ENCODE assay signal across 8 cellular contexts in the genomic region with DNA sequence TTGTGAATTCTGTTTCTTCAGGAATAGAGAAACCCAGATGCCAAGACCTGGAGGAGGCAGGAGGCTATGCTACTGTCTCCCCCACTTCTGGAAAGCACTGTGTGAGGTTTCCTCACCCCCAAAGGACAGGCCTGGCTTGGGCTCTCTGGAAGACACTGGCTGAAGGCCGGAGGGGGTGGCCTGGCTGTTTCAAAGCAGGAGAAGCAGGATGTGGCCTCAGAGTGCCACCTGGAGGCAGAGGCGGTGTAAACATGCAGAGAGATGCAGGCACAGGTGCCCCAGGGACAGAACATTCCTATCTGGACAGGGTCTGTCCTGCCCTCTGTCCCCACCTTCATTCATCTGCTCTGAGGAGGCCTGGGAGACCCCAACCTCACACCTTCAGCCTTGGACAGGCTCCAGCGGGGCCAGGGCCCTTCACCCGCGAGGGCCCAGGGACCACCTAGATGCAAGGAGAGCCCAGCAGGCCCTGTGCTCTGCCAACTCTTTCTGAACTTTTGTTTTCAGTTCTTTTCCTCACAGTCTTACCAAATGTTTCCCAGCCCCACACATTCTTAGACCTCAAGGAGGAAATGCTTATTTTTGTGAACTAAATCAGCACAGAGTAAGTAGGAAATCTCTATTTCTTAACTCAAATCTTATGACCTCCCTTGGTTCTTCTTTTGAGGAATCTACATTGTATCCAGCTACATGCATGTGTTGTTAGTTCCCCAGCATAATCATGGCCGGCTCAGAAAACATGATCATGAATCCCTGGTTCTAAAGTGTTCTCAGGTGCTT.
DNase-seq lines count a peak whose midpoint lies in the region; ATAC-seq and TF ChIP-seq lines count a peak whose summit lies in the region.

No MANE protein-coding gene starts in this region.

- peaks cover 0 to 6% of the 10 kb centered on the region in 2 donors for H3K4me1 ChIP-seq in thoracic aorta (ENCODE audit: control insufficient read depth in 1 of 2, low read depth in 2 of 2)

- DNase-seq in COR-L47 (lab: John Stamatoyannopoulos, UW), result peak; percentile 54
- peak; percentile 46 for DNase-seq in NCI-H2029 (lab: John Stamatoyannopoulos, UW)
- DNase-seq in activated CD4-positive, alpha-beta T cell treated with anti-CD3 and anti-CD28 coated beads, Interleukin-2, amount 50 U/mL, for 4 hours, result peak; percentile 14 to 26
- DNase-seq in epithelial cell of esophagus (ENCODE audit: low read depth), result peak; percentile 32
- DNase-seq in mucosa of gallbladder (ENCODE audit: low spot score), result peak; percentile 58
- no peak for DNase-seq in thoracic aorta (ENCODE audit: low spot score)

- H3K27me3 ChIP-seq in thoracic aorta (replicated peaks; ENCODE audit: insufficient read depth), result no peaks in the 10 kb centered on the region

- ATAC-seq in GM21390 (IDR thresholded peaks at IDR 0.05; ENCODE audit: unreplicated experiment) (peak; percentile 47), thoracic aorta (ENCODE audit: insufficient number of reproducible peaks, low FRiP score, low read depth) (no peak), HG02571 (IDR thresholded peaks at IDR 0.05; ENCODE audit: unreplicated experiment) (no peak)

- no peak overlapping the region for H3K27ac ChIP-seq in thoracic aorta

- peak; percentile 70 for TF ChIP-seq CTCF in epithelial cell of esophagus (IDR thresholded peaks at IDR 0.05; ENCODE audit: insufficient read depth, low read depth, low read length, missing control alignments)
- TF ChIP-seq CTCF in thoracic aorta (IDR thresholded peaks at IDR 0.05), result peak; percentile 70

- no peaks in the 10 kb centered on the region for H3K36me3 ChIP-seq in thoracic aorta

- H3K9me3 ChIP-seq in thoracic aorta, result no peaks in the 10 kb centered on the region

- H3K4me3 ChIP-seq in epithelial cell of esophagus (ENCODE audit: low read length) (no peak overlapping the region), thoracic aorta (no peak overlapping the region)
